ENCODE assay signal across 10 cellular contexts in the genomic region with DNA sequence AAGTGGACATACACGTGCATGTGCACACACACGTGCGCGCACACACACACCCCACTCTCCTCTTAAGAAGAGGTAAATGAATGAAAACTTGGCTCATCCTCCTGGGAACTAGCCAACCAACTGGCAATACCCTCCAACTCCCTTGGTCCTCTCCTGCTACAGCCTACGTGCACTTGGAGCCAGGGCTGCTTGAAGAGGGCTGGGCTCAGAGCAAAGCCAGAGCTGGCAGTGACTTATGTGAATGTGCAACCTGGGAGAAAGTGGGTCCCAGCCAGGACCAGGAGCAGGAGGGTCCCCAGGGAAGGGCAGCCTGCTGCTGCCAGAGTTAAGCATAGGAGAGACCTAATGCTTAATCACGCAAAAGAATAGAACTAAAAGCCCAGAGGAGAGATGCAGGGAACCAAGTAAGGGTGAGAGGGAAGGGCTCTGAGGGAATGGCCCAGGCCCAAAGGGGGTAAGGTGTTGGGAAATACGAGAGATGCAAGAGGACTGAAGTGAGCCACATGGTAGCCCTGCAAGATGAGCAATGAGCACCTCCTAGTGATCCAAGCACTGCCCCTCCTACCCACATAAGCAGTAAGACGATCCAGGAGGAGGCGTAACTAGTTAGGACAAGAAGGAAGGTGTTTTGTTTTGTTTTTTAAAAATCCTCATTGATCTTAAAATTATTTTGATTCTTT. TPM values are rescaled to one million over a fixed set of nuclear protein-coding genes. Genes with fewer than 3 reads are reported as not detected.
A peak's percentile ranks its signal among the peaks of the same experiment; 100 is the strongest.
DNase-seq lines count a peak whose midpoint lies in the region; ATAC-seq and TF ChIP-seq lines count a peak whose summit lies in the region.
"Had no signal": no experiment of that assay in that cellular context is flagged by ENCODE, and none has a peak within 500 bp of the region (broad histone marks: within the 10 kb centered on the region; RNA-seq: fewer than 3 reads in every experiment).

No MANE protein-coding gene starts in this region.

- peak; percentile 67 for DNase-seq in H7
- peak; percentile 72 to 92 for DNase-seq in NCI-H446 (lab: John Stamatoyannopoulos, UW)
- DNase-seq in erythroblast (lab: John Stamatoyannopoulos, UW), result peak; percentile 20 to 37
- DNase-seq in sciatic nerve (ENCODE audit: low spot score), result no peak
- no peak for DNase-seq in activated CD8-positive, alpha-beta memory T cell treated with anti-CD3 and anti-CD28 coated beads, Interleukin-2, amount 10 ng/mL, durations not matched to agents 7 days and 5 days
- no peak for DNase-seq in activated T-cell treated with anti-CD3 and anti-CD28 coated beads, Interleukin-2, amount 50 U/mL, for 48 hours
- DNase-seq in activated T-cell treated with anti-CD3 and anti-CD28 coated beads, Interleukin-2, amount 50 U/mL, for 24 hours, result no peak
- DNase-seq: NCI-H1048; stimulated activated naive B cell treated with anti-CD40 and anti-IgM and Interleukin-4, amounts not matched to agents 10 μg/mL and 1 μg/mL and 100 μg/mL, for 72 hours had no signal

- H3K36me3 ChIP-seq in H7 (replicated peaks; ENCODE audit: control insufficient read depth, insufficient read depth, low read length), result peaks cover 1% of the 10 kb centered on the region

- intact Hi-C loops in sciatic nerve (cut with DNase I), result no loop called here

- H3K4me1 Mint-ChIP-seq in activated CD8-positive, alpha-beta memory T cell treated with anti-CD3 and anti-CD28 coated beads, Interleukin-2, amount 10 ng/mL, durations not matched to agents 7 days and 5 days, result peaks cover 4% of the 10 kb centered on the region
- peaks cover 15% of the 10 kb centered on the region for H3K4me1 Mint-ChIP-seq in activated T-cell treated with anti-CD3 and anti-CD28 coated beads, Interleukin-2, amount 50 U/mL, for 24 hours (ENCODE audit: low read depth)

- peaks cover 12% of the 10 kb centered on the region for H3K36me3 Mint-ChIP-seq in activated CD8-positive, alpha-beta memory T cell treated with anti-CD3 and anti-CD28 coated beads, Interleukin-2, amount 10 ng/mL, durations not matched to agents 7 days and 5 days
- H3K36me3 Mint-ChIP-seq in activated T-cell treated with anti-CD3 and anti-CD28 coated beads, Interleukin-2, amount 50 U/mL, for 24 hours (ENCODE audit: low read depth), result peaks cover 66% of the 10 kb centered on the region

- H3K4me3 Mint-ChIP-seq in activated CD8-positive, alpha-beta memory T cell treated with anti-CD3 and anti-CD28 coated beads, Interleukin-2, amount 10 ng/mL, durations not matched to agents 7 days and 5 days, result no peak overlapping the region
- H3K4me3 Mint-ChIP-seq in activated T-cell treated with anti-CD3 and anti-CD28 coated beads, Interleukin-2, amount 50 U/mL, for 24 hours, result no peak overlapping the region
- H3K4me3 Mint-ChIP-seq: stimulated activated naive B cell treated with anti-CD40 and anti-IgM and Interleukin-4, amounts not matched to agents 10 μg/mL and 1 μg/mL and 100 μg/mL, for 72 hours had no signal

- no peak overlapping the region for H3K27ac Mint-ChIP-seq in activated CD8-positive, alpha-beta memory T cell treated with anti-CD3 and anti-CD28 coated beads, Interleukin-2, amount 10 ng/mL, durations not matched to agents 7 days and 5 days
- no peak overlapping the region for H3K27ac Mint-ChIP-seq in activated T-cell treated with anti-CD3 and anti-CD28 coated beads, Interleukin-2, amount 50 U/mL, for 24 hours
- H3K27ac Mint-ChIP-seq: stimulated activated naive B cell treated with anti-CD40 and anti-IgM and Interleukin-4, amounts not matched to agents 10 μg/mL and 1 μg/mL and 100 μg/mL, for 72 hours had no signal

- TF ChIP-seq POLR2A in erythroblast (IDR thresholded peaks at IDR 0.05; ENCODE audit: low read length), result no peak

- ATAC-seq in sciatic nerve, result peak; percentile 53
- no peak for ATAC-seq in activated CD8-positive, alpha-beta memory T cell treated with anti-CD3 and anti-CD28 coated beads, Interleukin-2, amount 10 ng/mL, durations not matched to agents 7 days and 5 days
- ATAC-seq: stimulated activated naive B cell treated with anti-CD40 and anti-IgM and Interleukin-4, amounts not matched to agents 10 μg/mL and 1 μg/mL and 100 μg/mL, for 72 hours had no signal

- H3K9me3 Mint-ChIP-seq in activated CD8-positive, alpha-beta memory T cell treated with anti-CD3 and anti-CD28 coated beads, Interleukin-2, amount 10 ng/mL, durations not matched to agents 7 days and 5 days (ENCODE audit: low read depth), result no peaks in the 10 kb centered on the region
- H3K9me3 Mint-ChIP-seq in activated T-cell treated with anti-CD3 and anti-CD28 coated beads, Interleukin-2, amount 50 U/mL, for 24 hours, result no peaks in the 10 kb centered on the region
- H3K9me3 Mint-ChIP-seq: stimulated activated naive B cell treated with anti-CD40 and anti-IgM and Interleukin-4, amounts not matched to agents 10 μg/mL and 1 μg/mL and 100 μg/mL, for 72 hours had no signal

- CTCF ChIA-PET in activated CD8-positive, alpha-beta memory T cell treated with anti-CD3 and anti-CD28 coated beads, Interleukin-2, amount 10 ng/mL, durations not matched to agents 7 days and 5 days (lab: Charles Lee), result interaction anchor here (0.5 kb wide), 1 partner anchor 12 kb away, joined by 3 read pairs; no protein-coding TSS in a partner anchor

- H3K4me3 ChIP-seq in H7 (ENCODE audit: insufficient read depth, low read depth, low read length), result no peak overlapping the region
- H3K4me3 ChIP-seq: SJSA1 had no signal

- H3K27me3 Mint-ChIP-seq in activated CD8-positive, alpha-beta memory T cell treated with anti-CD3 and anti-CD28 coated beads, Interleukin-2, amount 10 ng/mL, durations not matched to agents 7 days and 5 days, result no peaks in the 10 kb centered on the region
- no peaks in the 10 kb centered on the region for H3K27me3 Mint-ChIP-seq in activated T-cell treated with anti-CD3 and anti-CD28 coated beads, Interleukin-2, amount 50 U/mL, for 24 hours
- H3K27me3 Mint-ChIP-seq: stimulated activated naive B cell treated with anti-CD40 and anti-IgM and Interleukin-4, amounts not matched to agents 10 μg/mL and 1 μg/mL and 100 μg/mL, for 72 hours had no signal

- no peaks in the 10 kb centered on the region for H3K27me3 ChIP-seq in H7 (ENCODE audit: control insufficient read depth, insufficient read depth, low read length)
- H3K27me3 ChIP-seq: SJSA1 had no signal

RNA-seq across cellular contexts. Expression of gene TRAF3IP2, which starts 24.7 kb away (rescaled TPM):
- total RNA-seq in H7 (2014; rRNA removed; shearing (Covaris generic)), result 24.1 and 46.7 TPM in 2 replicates
- 11.6 TPM for total RNA-seq in sciatic nerve
- 10 to 100 TPM; 14.8 to 15.5 TPM for total RNA-seq in activated CD8-positive, alpha-beta memory T cell treated with anti-CD3 and anti-CD28 coated beads, Interleukin-2, amount 10 ng/mL, durations not matched to agents 7 days and 5 days

Comparison
In these comparisons a context has a peak if more than half of its experiments do, and no peak if none do; other contexts are left out.
1. DNase-seq: peak in H7 (single experiment), NCI-H446 (2 of 2) and erythroblast (2 of 2); none in sciatic nerve (single experiment), activated CD8-positive, alpha-beta memory T cell treated with anti-CD3 and anti-CD28 coated beads, Interleukin-2, amount 10 ng/mL, durations not matched to agents 7 days and 5 days (single experiment), activated T-cell treated with anti-CD3 and anti-CD28 coated beads, Interleukin-2, amount 50 U/mL, for 48 hours (0 of 2) and activated T-cell treated with anti-CD3 and anti-CD28 coated beads, Interleukin-2, amount 50 U/mL, for 24 hours (single experiment).